ENCODE assay signal across 1 cellular context in genomic region chr19:17352608-17353280, GRCh38.
A peak's percentile ranks its signal among the peaks of the same experiment; 100 is the strongest.
TF ChIP-seq lines count a peak whose summit lies in the region.

No MANE protein-coding gene starts in this region.

TF ChIP-seq in HepG2, 621 proteins besides CTCF, POLR2A, EP300 and RAD21:
- TF ChIP-seq PCBP2 (optimal IDR thresholded peaks at IDR 0.05; ENCODE audit: low read depth, low read length, poor library complexity, severe bottlenecking), result no peak
- TF ChIP-seq FOXK2 (IDR thresholded peaks at IDR 0.05), result no peak
- TF ChIP-seq ZFP36 (IDR thresholded peaks at IDR 0.05; ENCODE audit: borderline replicate concordance, low read depth, low read length, partially characterized antibody), result peak; percentile 49
- TF ChIP-seq ZNF629 (CRISPR knock-in tag; conservative IDR thresholded peaks at IDR 0.05), result peak; percentile 47; the same call in 1 of the 2 replicates
